In genomic region chr10:3755440-3756359, GRCh38 we compare ENCODE assay signal across 10 cellular contexts. TPM values are rescaled to one million over a fixed set of nuclear protein-coding genes. Genes with fewer than 3 reads are reported as not detected.
DNase-seq lines count a peak whose midpoint lies in the region; ATAC-seq and TF ChIP-seq lines count a peak whose summit lies in the region.
"Had no signal": no experiment of that assay in that cellular context is flagged by ENCODE, and none has a peak within 500 bp of the region (broad histone marks: within the 10 kb centered on the region; RNA-seq: fewer than 3 reads in every experiment).

No MANE protein-coding gene starts in this region.

- 26 to 29% methylated on average over 14 of the region's 14 CpGs for WGBS in aorta, 2 donors

- peak overlapping the region; percentile 51 to 79 for H3K27ac ChIP-seq in aorta (ENCODE audit: low read depth in 1 of 2, low read length in 2 of 2)

- peaks cover 4% of the 10 kb centered on the region for H3K27me3 Mint-ChIP-seq in brain

- H3K4me3 ChIP-seq in aorta (ENCODE audit: low read length in 2 of 2) = no peak overlapping the region

- H3K36me3 Mint-ChIP-seq in brain = no peaks in the 10 kb centered on the region

- no peaks in the 10 kb centered on the region for H3K36me3 ChIP-seq in aorta (ENCODE audit: control insufficient read depth in 1 of 2, insufficient read depth in 2 of 2, low read length in 1 of 2)

- no peak overlapping the region for H3K4me3 Mint-ChIP-seq in brain

- peaks cover 0 to 5% of the 10 kb centered on the region in 2 donors for H3K4me1 ChIP-seq in aorta (ENCODE audit: control insufficient read depth in 1 of 2, insufficient read depth in 2 of 2, low read length in 2 of 2)

- H3K9me3 Mint-ChIP-seq in brain = peaks cover 0 to 9% (median 0%) of the 10 kb centered on the region in 5 experiments

- intact Hi-C loops in aorta (cut with DNase I) = no loop called here

- peak; percentile 29 for DNase-seq in stimulated activated CD4-positive, alpha-beta T cell treated with anti-CD3 and anti-CD28 coated beads, Interleukin-1b, Interleukin-23, amount 100 ng/mL, for 48 hours
- DNase-seq in stimulated activated CD4-positive, alpha-beta T cell treated with anti-CD3 and anti-CD28 coated beads, Interleukin-2, amount 100 ng/mL, for 48 hours = no peak
- DNase-seq in left lobe of liver (ENCODE audit: low spot score) = peak; percentile 36
- DNase-seq in aorta = peak in 1 of 2 donors; percentile 48
- no peak for DNase-seq in 8988T
- no peak for DNase-seq in kidney glomerular epithelial cell (lab: John Stamatoyannopoulos, UW)
- no peak for DNase-seq in NCI-H226
- DNase-seq: GDM1, NCI-H2227 treated with DMSO at 0.1 percent for 48 hours had no signal

- H3K4me1 Mint-ChIP-seq in brain = peaks cover 25% of the 10 kb centered on the region

- H3K27me3 ChIP-seq in aorta (ENCODE audit: control insufficient read depth in 1 of 2, insufficient read depth in 2 of 2, low read length in 1 of 2) = no peaks in the 10 kb centered on the region

- no peaks in the 10 kb centered on the region for H3K9me3 ChIP-seq in aorta (ENCODE audit: control insufficient read depth, low read length)

- no peak for TF ChIP-seq CTCF in brain (conservative IDR thresholded peaks at IDR 0.05)

- ATAC-seq in left lobe of liver (no peak), aorta (ENCODE audit: low FRiP score) (peak; percentile 62)

- H3K27ac Mint-ChIP-seq in brain = peak overlapping the region in 3 of 5 experiments; percentile 46 to 81 (median 60)

RNA-seq across cellular contexts. Expression of gene KLF6, which starts 29.3 kb away (rescaled TPM):
- polyA plus RNA-seq in brain (ENCODE audit: insufficient read depth, low read depth, low replicate concordance) = 34.8 TPM
- total RNA-seq in left lobe of liver = 27.3 TPM
- 100 to 1,000 TPM; 171 to 384 TPM for total RNA-seq in aorta
- 100 to 1,000 TPM in 1 of 2 donors, 10 to 100 TPM in 1; 44.2 to 160 TPM for polyA plus RNA-seq in aorta

Comparison
In these comparisons a context has a peak if more than half of its experiments do, and no peak if none do; other contexts are left out.
1. DNase-seq: peak in stimulated activated CD4-positive, alpha-beta T cell treated with anti-CD3 and anti-CD28 coated beads, Interleukin-1b, Interleukin-23, amount 100 ng/mL, for 48 hours (single experiment) and left lobe of liver (single experiment); none in stimulated activated CD4-positive, alpha-beta T cell treated with anti-CD3 and anti-CD28 coated beads, Interleukin-2, amount 100 ng/mL, for 48 hours (0 of 2), 8988T (single experiment), kidney glomerular epithelial cell (single experiment) and NCI-H226 (single experiment).